1 cellular context compared by ENCODE assay signal in genomic region chr17:81230043-81230820, GRCh38.
TF ChIP-seq lines count a peak whose summit lies in the region.

No MANE protein-coding gene starts in this region.

TF ChIP-seq in HCT116, 20 proteins besides CTCF, POLR2A, EP300 and RAD21 (continued from another document):
- TF ChIP-seq, protein P1, sequence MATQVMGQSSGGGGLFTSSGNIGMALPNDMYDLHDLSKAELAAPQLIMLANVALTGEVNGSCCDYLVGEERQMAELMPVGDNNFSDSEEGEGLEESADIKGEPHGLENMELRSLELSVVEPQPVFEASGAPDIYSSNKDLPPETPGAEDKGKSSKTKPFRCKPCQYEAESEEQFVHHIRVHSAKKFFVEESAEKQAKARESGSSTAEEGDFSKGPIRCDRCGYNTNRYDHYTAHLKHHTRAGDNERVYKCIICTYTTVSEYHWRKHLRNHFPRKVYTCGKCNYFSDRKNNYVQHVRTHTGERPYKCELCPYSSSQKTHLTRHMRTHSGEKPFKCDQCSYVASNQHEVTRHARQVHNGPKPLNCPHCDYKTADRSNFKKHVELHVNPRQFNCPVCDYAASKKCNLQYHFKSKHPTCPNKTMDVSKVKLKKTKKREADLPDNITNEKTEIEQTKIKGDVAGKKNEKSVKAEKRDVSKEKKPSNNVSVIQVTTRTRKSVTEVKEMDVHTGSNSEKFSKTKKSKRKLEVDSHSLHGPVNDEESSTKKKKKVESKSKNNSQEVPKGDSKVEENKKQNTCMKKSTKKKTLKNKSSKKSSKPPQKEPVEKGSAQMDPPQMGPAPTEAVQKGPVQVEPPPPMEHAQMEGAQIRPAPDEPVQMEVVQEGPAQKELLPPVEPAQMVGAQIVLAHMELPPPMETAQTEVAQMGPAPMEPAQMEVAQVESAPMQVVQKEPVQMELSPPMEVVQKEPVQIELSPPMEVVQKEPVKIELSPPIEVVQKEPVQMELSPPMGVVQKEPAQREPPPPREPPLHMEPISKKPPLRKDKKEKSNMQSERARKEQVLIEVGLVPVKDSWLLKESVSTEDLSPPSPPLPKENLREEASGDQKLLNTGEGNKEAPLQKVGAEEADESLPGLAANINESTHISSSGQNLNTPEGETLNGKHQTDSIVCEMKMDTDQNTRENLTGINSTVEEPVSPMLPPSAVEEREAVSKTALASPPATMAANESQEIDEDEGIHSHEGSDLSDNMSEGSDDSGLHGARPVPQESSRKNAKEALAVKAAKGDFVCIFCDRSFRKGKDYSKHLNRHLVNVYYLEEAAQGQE (IDR thresholded peaks at IDR 0.05; ENCODE audit: low read depth) = no peak
- TF ChIP-seq, protein P2, sequence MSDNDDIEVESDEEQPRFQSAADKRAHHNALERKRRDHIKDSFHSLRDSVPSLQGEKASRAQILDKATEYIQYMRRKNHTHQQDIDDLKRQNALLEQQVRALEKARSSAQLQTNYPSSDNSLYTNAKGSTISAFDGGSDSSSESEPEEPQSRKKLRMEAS (IDR thresholded peaks at IDR 0.05) = no peak
- no peak for TF ChIP-seq EZH2phosphoT487 (IDR thresholded peaks at IDR 0.05; ENCODE audit: borderline replicate concordance)
- TF ChIP-seq, protein P3, sequence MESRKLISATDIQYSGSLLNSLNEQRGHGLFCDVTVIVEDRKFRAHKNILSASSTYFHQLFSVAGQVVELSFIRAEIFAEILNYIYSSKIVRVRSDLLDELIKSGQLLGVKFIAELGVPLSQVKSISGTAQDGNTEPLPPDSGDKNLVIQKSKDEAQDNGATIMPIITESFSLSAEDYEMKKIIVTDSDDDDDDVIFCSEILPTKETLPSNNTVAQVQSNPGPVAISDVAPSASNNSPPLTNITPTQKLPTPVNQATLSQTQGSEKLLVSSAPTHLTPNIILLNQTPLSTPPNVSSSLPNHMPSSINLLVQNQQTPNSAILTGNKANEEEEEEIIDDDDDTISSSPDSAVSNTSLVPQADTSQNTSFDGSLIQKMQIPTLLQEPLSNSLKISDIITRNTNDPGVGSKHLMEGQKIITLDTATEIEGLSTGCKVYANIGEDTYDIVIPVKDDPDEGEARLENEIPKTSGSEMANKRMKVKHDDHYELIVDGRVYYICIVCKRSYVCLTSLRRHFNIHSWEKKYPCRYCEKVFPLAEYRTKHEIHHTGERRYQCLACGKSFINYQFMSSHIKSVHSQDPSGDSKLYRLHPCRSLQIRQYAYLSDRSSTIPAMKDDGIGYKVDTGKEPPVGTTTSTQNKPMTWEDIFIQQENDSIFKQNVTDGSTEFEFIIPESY (IDR thresholded peaks at IDR 0.05; ENCODE audit: extremely low read depth, insufficient replicate concordance, low read length) = no peak
- no peak for TF ChIP-seq TCF7L2 (IDR thresholded peaks at IDR 0.05; ENCODE audit: borderline replicate concordance, extremely low read depth, insufficient read depth, insufficient read length)
- TF ChIP-seq ZFX (IDR thresholded peaks at IDR 0.05) = no peak
- no peak for TF ChIP-seq FOSL1 (IDR thresholded peaks at IDR 0.05; ENCODE audit: low read depth)
- TF ChIP-seq ZNF274 (IDR thresholded peaks at IDR 0.05; ENCODE audit: low read depth, low read length) = no peak
- TF ChIP-seq EZH2 (IDR thresholded peaks at IDR 0.05) = no peak
- TF ChIP-seq POLR2AphosphoS5 (IDR thresholded peaks at IDR 0.05; ENCODE audit: low read depth, low read length) = no peak
